ENCODE assay signal across 8 cellular contexts in the genomic region with DNA sequence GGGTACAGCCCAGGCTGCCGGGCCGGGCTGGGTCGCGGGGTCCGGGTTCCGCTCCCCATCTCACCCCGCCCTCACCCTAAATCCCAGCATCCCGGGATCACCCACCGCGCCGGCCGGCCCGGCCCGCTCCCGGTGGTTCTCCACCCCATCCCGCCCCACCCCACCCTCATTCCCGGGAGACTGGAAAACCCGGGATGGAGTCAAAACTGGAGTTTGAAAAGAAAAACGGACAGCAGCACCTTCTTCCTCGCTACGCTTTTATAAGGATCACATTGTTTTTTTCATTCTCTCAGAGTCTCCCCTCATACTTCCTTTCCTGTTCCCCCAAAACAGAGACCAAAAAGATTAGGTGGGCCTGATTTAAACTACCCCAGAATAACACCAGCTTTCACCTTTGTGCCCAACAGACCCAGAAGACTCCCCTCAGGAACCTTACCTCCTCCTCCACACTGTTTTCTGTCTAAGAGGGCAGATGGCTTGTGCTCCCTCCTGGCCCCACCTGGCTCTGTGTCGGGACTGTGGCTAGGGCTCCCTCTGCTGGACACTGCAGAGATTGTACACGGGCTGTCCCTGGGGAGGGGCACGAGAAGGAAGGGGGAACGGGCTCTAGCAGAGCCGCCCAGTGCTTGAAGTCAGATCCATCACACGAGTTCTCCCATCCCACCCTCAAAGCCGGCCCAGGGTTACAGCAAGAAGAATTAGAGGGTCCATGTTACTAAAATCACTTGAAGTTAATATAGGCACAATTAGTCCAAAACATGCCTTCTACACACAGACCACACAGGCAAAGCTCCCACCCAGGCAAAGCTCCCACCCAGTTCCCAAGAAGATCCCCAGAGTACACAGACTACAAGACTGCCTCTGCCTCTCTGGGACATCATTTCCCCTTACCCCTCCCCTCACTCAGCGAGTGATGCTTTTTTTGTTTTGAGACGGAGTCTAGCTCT. TPM values are rescaled to one million over a fixed set of nuclear protein-coding genes. Genes with fewer than 3 reads are reported as not detected.
A peak's percentile ranks its signal among the peaks of the same experiment; 100 is the strongest.
DNase-seq lines count a peak whose midpoint lies in the region; ATAC-seq, FAIRE-seq and TF ChIP-seq lines count a peak whose summit lies in the region.

No MANE protein-coding gene starts in this region.

- no TSS peak for BruUV-seq in endothelial cell of umbilical vein (replicated peaks; lab: Mats Ljungman, UMichigan)

- H3K27me3 Mint-ChIP-seq in activated CD8-positive, alpha-beta memory T cell treated with anti-CD3 and anti-CD28 coated beads, Interleukin-2, amount 10 ng/mL, durations not matched to agents 7 days and 5 days = peaks cover 18% of the 10 kb centered on the region

- dilution Hi-C loops in endothelial cell of umbilical vein (cut with MboI; ENCODE audit: extremely low pct_ligation_motif_present, low sequenced_read_pairs) = no loop called here

- peak overlapping the region; percentile 46 for H3K9ac ChIP-seq in endothelial cell of umbilical vein (replicated peaks; ENCODE audit: extremely low read depth, insufficient read depth, low read length)

- no peaks in the 10 kb centered on the region for H3K9me3 Mint-ChIP-seq in activated CD8-positive, alpha-beta memory T cell treated with anti-CD3 and anti-CD28 coated beads, Interleukin-2, amount 10 ng/mL, durations not matched to agents 7 days and 5 days (ENCODE audit: low read depth)

- peak overlapping the region; percentile 71 for H2AFZ ChIP-seq in endothelial cell of umbilical vein (ENCODE audit: low read depth, low read length)

- H3K27ac Mint-ChIP-seq in activated CD8-positive, alpha-beta memory T cell treated with anti-CD3 and anti-CD28 coated beads, Interleukin-2, amount 10 ng/mL, durations not matched to agents 7 days and 5 days = peak overlapping the region; percentile 58

- TF ChIP-seq POLR2A in endothelial cell of umbilical vein (IDR thresholded peaks at IDR 0.05; ENCODE audit: low read depth, low read length) = no peak

- H3K9me3 ChIP-seq in endothelial cell of umbilical vein (replicated peaks; ENCODE audit: control insufficient read depth, insufficient read depth, low read length) = no peaks in the 10 kb centered on the region

- peak; percentile 93 for DNase-seq in D721Med (ENCODE audit: insufficient read length, low spot score)
- peak; percentile 96 for DNase-seq in HT-29 (ENCODE audit: low spot score)
- peak; percentile 12 for DNase-seq in NK-92 (lab: John Stamatoyannopoulos, UW; ENCODE audit: unreplicated experiment)
- peak; percentile 94 for DNase-seq in activated CD8-positive, alpha-beta memory T cell treated with anti-CD3 and anti-CD28 coated beads, Interleukin-2, amount 10 ng/mL, durations not matched to agents 7 days and 5 days
- peak; percentile 90 for DNase-seq in endothelial cell of umbilical vein (ENCODE audit: low read depth, low spot score)
- peak; percentile 80 for DNase-seq in midbrain (lab: John Stamatoyannopoulos, UW)
- peak; percentile 75 to 83 for DNase-seq in stimulated activated CD8-positive, alpha-beta memory T cell treated with anti-CD3 and anti-CD28 coated beads, Interleukin-15, amount 100 ng/mL, for 48 hours (ENCODE audit: low read depth in 2 of 2)

- peaks cover 46% of the 10 kb centered on the region for H3K4me1 Mint-ChIP-seq in activated CD8-positive, alpha-beta memory T cell treated with anti-CD3 and anti-CD28 coated beads, Interleukin-2, amount 10 ng/mL, durations not matched to agents 7 days and 5 days

- CTCF ChIA-PET in activated CD8-positive, alpha-beta memory T cell treated with anti-CD3 and anti-CD28 coated beads, Interleukin-2, amount 10 ng/mL, durations not matched to agents 7 days and 5 days (lab: Charles Lee) = interaction anchor here (0.7 to 15.0 kb wide), 25 partner anchors 11 to 849 kb away, joined by 3 to 193 read pairs (median 3); partner anchors contain the start of genes ARHGAP9, B4GALNT1, DCTN2 and INHBC
- CTCF ChIA-PET in endothelial cell of umbilical vein (lab: Charles Lee) = interaction anchor here (0.6 to 2.2 kb wide), 8 partner anchors 9 to 207 kb away, joined by 3 to 9 read pairs (median 4); partner anchors contain the start of gene B4GALNT1

- H4K20me1 ChIP-seq in endothelial cell of umbilical vein (replicated peaks; ENCODE audit: control insufficient read depth, extremely low read depth, insufficient read depth, low read length) = no peaks in the 10 kb centered on the region

- no peaks in the 10 kb centered on the region for H3K36me3 Mint-ChIP-seq in activated CD8-positive, alpha-beta memory T cell treated with anti-CD3 and anti-CD28 coated beads, Interleukin-2, amount 10 ng/mL, durations not matched to agents 7 days and 5 days

- peak overlapping the region; percentile 47 to 60 (median 47) for H3K4me3 ChIP-seq in endothelial cell of umbilical vein (replicated peaks in 1 of 3; ENCODE audit: insufficient read depth in 1 of 3, low read depth in 1 of 3, low read length in 3 of 3)

- H3K79me2 ChIP-seq in endothelial cell of umbilical vein (ENCODE audit: control insufficient read depth, insufficient read depth, low read length) = no peaks in the 10 kb centered on the region

- TF ChIP-seq CTCF in D721Med (IDR thresholded peaks at IDR 0.05; ENCODE audit: insufficient read depth, missing control alignments) (peak; percentile 97), endothelial cell of umbilical vein (IDR thresholded peaks at IDR 0.05; ENCODE audit: extremely low read depth in 1 of 2, insufficient read depth in 1 of 2, low read depth in 1 of 2, low read length in 2 of 2) (peak; percentile 97 to 98)

- no peaks in the 10 kb centered on the region for H3K9me1 ChIP-seq in endothelial cell of umbilical vein (replicated peaks; ENCODE audit: control insufficient read depth, extremely low read depth, insufficient read depth, low read length)

- H3K27me3 ChIP-seq in endothelial cell of umbilical vein (ENCODE audit: control insufficient read depth in 2 of 2, insufficient read depth in 2 of 2, low read length in 2 of 2) = peaks cover 9 to 13% of the 10 kb centered on the region in 2 experiments

- H3K4me3 Mint-ChIP-seq in activated CD8-positive, alpha-beta memory T cell treated with anti-CD3 and anti-CD28 coated beads, Interleukin-2, amount 10 ng/mL, durations not matched to agents 7 days and 5 days = peak overlapping the region; percentile 82

- intact Hi-C loops in endothelial cell of umbilical vein (cut with micrococcal nuclease) = no loop called here

- FAIRE-seq in D721Med (lab: Jason Lieb, UNC) (no peak), endothelial cell of umbilical vein (lab: Jason Lieb, UNC) (peak; percentile 98)

- POLR2A ChIA-PET in endothelial cell of umbilical vein (lab: Charles Lee) = no interaction called here

- peak; percentile 68 for ATAC-seq in GM21360 (IDR thresholded peaks at IDR 0.05; ENCODE audit: unreplicated experiment)
- peak; percentile 80 for ATAC-seq in activated CD8-positive, alpha-beta memory T cell treated with anti-CD3 and anti-CD28 coated beads, Interleukin-2, amount 10 ng/mL, durations not matched to agents 7 days and 5 days

- peak overlapping the region; percentile 60 for H3K4me2 ChIP-seq in endothelial cell of umbilical vein (ENCODE audit: insufficient read depth, low read length)

- H3K27ac ChIP-seq in endothelial cell of umbilical vein (ENCODE audit: insufficient read depth, low read depth, low read length) = no peak overlapping the region

- peaks cover 14% of the 10 kb centered on the region for H3K4me1 ChIP-seq in endothelial cell of umbilical vein (ENCODE audit: control insufficient read depth, extremely low read depth, insufficient read depth, low read length)

- no peaks in the 10 kb centered on the region for H3K36me3 ChIP-seq in endothelial cell of umbilical vein (ENCODE audit: control insufficient read depth in 2 of 2, extremely low read depth in 1 of 2, insufficient read depth in 2 of 2, low read length in 2 of 2)

RNA-seq across cellular contexts. Expression of gene GLI1, which starts 3.0 kb away (rescaled TPM):
- total RNA-seq in HT-29 (2014; rRNA removed; shearing (Covaris generic)) = 2.0 and 4.2 TPM in 2 replicates
- under 1 TPM; 0.52 to 0.53 TPM for total RNA-seq in activated CD8-positive, alpha-beta memory T cell treated with anti-CD3 and anti-CD28 coated beads, Interleukin-2, amount 10 ng/mL, durations not matched to agents 7 days and 5 days
- 0.29 and 1.1 TPM in 2 replicates for total RNA-seq in endothelial cell of umbilical vein
- 0.10 and 0.14 TPM in 2 replicates for polyA plus RNA-seq in endothelial cell of umbilical vein
- polyA plus RNA-seq in endothelial cell of umbilical vein (2011; cell fraction: cytosol; rRNA removed) = 0.09 and 0.14 TPM in 2 replicates
- 0.55 and 0.73 TPM in 2 replicates for polyA plus RNA-seq in endothelial cell of umbilical vein (2011; cell fraction: nucleus; rRNA removed)
- polyA plus RNA-seq in endothelial cell of umbilical vein (2012) = 0.25 TPM in 1 of 2 replicates, not detected in the other
- not detected in 2 replicates for polyA minus RNA-seq in endothelial cell of umbilical vein
- polyA minus RNA-seq in endothelial cell of umbilical vein (2011; cell fraction: cytosol; rRNA and poly(A)+ RNA removed) = 0.41 TPM
- not detected in 2 replicates for polyA minus RNA-seq in endothelial cell of umbilical vein (2011; cell fraction: nucleus; rRNA and poly(A)+ RNA removed)

RNA-seq across cellular contexts. Expression of gene INHBE, which starts 7.5 kb away (rescaled TPM):
- total RNA-seq in HT-29 (2014; rRNA removed; shearing (Covaris generic)) = 0.34 and 0.41 TPM in 2 replicates
- under 1 TPM in 1 of 2 experiments, not detected in 1; 0.35 TPM for total RNA-seq in activated CD8-positive, alpha-beta memory T cell treated with anti-CD3 and anti-CD28 coated beads, Interleukin-2, amount 10 ng/mL, durations not matched to agents 7 days and 5 days
- total RNA-seq in endothelial cell of umbilical vein = not detected in 2 replicates
- not detected in 2 replicates for polyA plus RNA-seq in endothelial cell of umbilical vein
- not detected in 2 replicates for polyA plus RNA-seq in endothelial cell of umbilical vein (2011; cell fraction: cytosol; rRNA removed)
- polyA plus RNA-seq in endothelial cell of umbilical vein (2011; cell fraction: nucleus; rRNA removed) = not detected in 2 replicates
- polyA plus RNA-seq in endothelial cell of umbilical vein (2012) = not detected in 2 replicates
- polyA minus RNA-seq in endothelial cell of umbilical vein = 0.15 and 0.63 TPM in 2 replicates
- polyA minus RNA-seq in endothelial cell of umbilical vein (2011; cell fraction: cytosol; rRNA and poly(A)+ RNA removed) = 2.9 TPM
- not detected in 2 replicates for polyA minus RNA-seq in endothelial cell of umbilical vein (2011; cell fraction: nucleus; rRNA and poly(A)+ RNA removed)

RNA-seq across cellular contexts. Expression of gene ARHGAP9, which starts 17.1 kb away (rescaled TPM):
- total RNA-seq in HT-29 (2014; rRNA removed; shearing (Covaris generic)) = 1.5 and 3.4 TPM in 2 replicates
- 100 to 1,000 TPM; 234 to 363 TPM for total RNA-seq in activated CD8-positive, alpha-beta memory T cell treated with anti-CD3 and anti-CD28 coated beads, Interleukin-2, amount 10 ng/mL, durations not matched to agents 7 days and 5 days
- 0.38 TPM in 1 of 2 replicates, not detected in the other for total RNA-seq in endothelial cell of umbilical vein
- polyA plus RNA-seq in endothelial cell of umbilical vein = 0.25 and 0.35 TPM in 2 replicates
- polyA plus RNA-seq in endothelial cell of umbilical vein (2011; cell fraction: cytosol; rRNA removed) = 0.18 and 0.20 TPM in 2 replicates
- 0.41 and 0.66 TPM in 2 replicates for polyA plus RNA-seq in endothelial cell of umbilical vein (2011; cell fraction: nucleus; rRNA removed)
- polyA plus RNA-seq in endothelial cell of umbilical vein (2012) = 0.30 TPM in 1 of 2 replicates, not detected in the other
- 1.0 and 1.8 TPM in 2 replicates for polyA minus RNA-seq in endothelial cell of umbilical vein
- not detected for polyA minus RNA-seq in endothelial cell of umbilical vein (2011; cell fraction: cytosol; rRNA and poly(A)+ RNA removed)
- polyA minus RNA-seq in endothelial cell of umbilical vein (2011; cell fraction: nucleus; rRNA and poly(A)+ RNA removed) = not detected in 2 replicates

RNA-seq across cellular contexts. Expression of gene MARS1, which starts 25.3 kb away (rescaled TPM):
- total RNA-seq in HT-29 (2014; rRNA removed; shearing (Covaris generic)) = 174 and 202 TPM in 2 replicates
- total RNA-seq in activated CD8-positive, alpha-beta memory T cell treated with anti-CD3 and anti-CD28 coated beads, Interleukin-2, amount 10 ng/mL, durations not matched to agents 7 days and 5 days = 100 to 1,000 TPM; 283 to 384 TPM
- total RNA-seq in endothelial cell of umbilical vein = 212 and 216 TPM in 2 replicates
- polyA plus RNA-seq in endothelial cell of umbilical vein = 98.8 and 118 TPM in 2 replicates
- 83.6 and 88.5 TPM in 2 replicates for polyA plus RNA-seq in endothelial cell of umbilical vein (2011; cell fraction: cytosol; rRNA removed)
- 558 and 575 TPM in 2 replicates for polyA plus RNA-seq in endothelial cell of umbilical vein (2011; cell fraction: nucleus; rRNA removed)
- 136 and 142 TPM in 2 replicates for polyA plus RNA-seq in endothelial cell of umbilical vein (2012)
- polyA minus RNA-seq in endothelial cell of umbilical vein = 174 and 202 TPM in 2 replicates
- 99.2 TPM for polyA minus RNA-seq in endothelial cell of umbilical vein (2011; cell fraction: cytosol; rRNA and poly(A)+ RNA removed)
- 179 and 213 TPM in 2 replicates for polyA minus RNA-seq in endothelial cell of umbilical vein (2011; cell fraction: nucleus; rRNA and poly(A)+ RNA removed)

RNA-seq across cellular contexts. Expression of gene INHBC, which starts 28.0 kb away (rescaled TPM):
- total RNA-seq in HT-29 (2014; rRNA removed; shearing (Covaris generic)) = not detected in 2 replicates
- total RNA-seq in activated CD8-positive, alpha-beta memory T cell treated with anti-CD3 and anti-CD28 coated beads, Interleukin-2, amount 10 ng/mL, durations not matched to agents 7 days and 5 days = not detected
- total RNA-seq in endothelial cell of umbilical vein = not detected in 2 replicates
- polyA plus RNA-seq in endothelial cell of umbilical vein = 0.08 TPM in 1 of 2 replicates, not detected in the other
- polyA plus RNA-seq in endothelial cell of umbilical vein (2011; cell fraction: cytosol; rRNA removed) = not detected in 2 replicates
- polyA plus RNA-seq in endothelial cell of umbilical vein (2011; cell fraction: nucleus; rRNA removed) = not detected in 2 replicates
- not detected in 2 replicates for polyA plus RNA-seq in endothelial cell of umbilical vein (2012)
- polyA minus RNA-seq in endothelial cell of umbilical vein = not detected in 2 replicates
- polyA minus RNA-seq in endothelial cell of umbilical vein (2011; cell fraction: cytosol; rRNA and poly(A)+ RNA removed) = not detected
- polyA minus RNA-seq in endothelial cell of umbilical vein (2011; cell fraction: nucleus; rRNA and poly(A)+ RNA removed) = 0.29 TPM in 1 of 2 replicates, not detected in the other

Comparison
In these comparisons a context has a peak if more than half of its experiments do, and no peak if none do; other contexts are left out.
1. DNase-seq: peak in every context shown above with its lines; median percentile 96 in HT-29; 94 in activated CD8-positive, alpha-beta memory T cell treated with anti-CD3 and anti-CD28 coated beads, Interleukin-2, amount 10 ng/mL, durations not matched to agents 7 days and 5 days; 93 in D721Med; 90 in endothelial cell of umbilical vein; 80 in midbrain; 79 in stimulated activated CD8-positive, alpha-beta memory T cell treated with anti-CD3 and anti-CD28 coated beads, Interleukin-15, amount 100 ng/mL, for 48 hours; 12 in NK-92.
2. RNA of gene ARHGAP9, which starts 17.1 kb away (total RNA-seq): 234 to 363 TPM in activated CD8-positive, alpha-beta memory T cell treated with anti-CD3 and anti-CD28 coated beads, Interleukin-2, amount 10 ng/mL, durations not matched to agents 7 days and 5 days; 1.5 to 3.4 TPM in HT-29 and 0.38 TPM in endothelial cell of umbilical vein; every median in the first group is over 10 times any median in the second.